In the genomic region with DNA sequence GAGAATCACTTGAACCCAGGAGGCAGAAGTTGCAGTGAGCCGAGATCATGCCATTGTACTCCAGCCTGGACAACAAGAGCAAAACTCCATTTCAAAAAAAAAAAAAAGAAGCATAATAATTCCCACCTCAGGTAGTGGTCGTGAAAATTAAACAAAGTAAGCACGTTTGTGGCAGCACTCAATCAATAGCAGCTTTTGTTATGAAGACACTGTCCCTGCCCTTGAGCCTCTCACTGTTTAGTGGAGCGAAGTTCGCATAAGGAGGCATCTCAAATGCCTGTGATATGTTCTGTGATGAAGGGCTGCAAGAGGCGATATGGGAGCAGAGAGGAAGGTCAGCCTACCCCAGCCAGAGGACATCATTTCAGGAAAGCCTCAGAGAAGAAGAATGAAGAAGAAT, we compare ENCODE assay signal across 22 cellular contexts.
"Had no signal": no experiment of that assay in that cellular context is flagged by ENCODE, and none has a peak within 500 bp of the region (broad histone marks: within the 10 kb centered on the region; RNA-seq: fewer than 3 reads in every experiment).

No MANE protein-coding gene starts in this region.

- H3K27ac Mint-ChIP-seq: T-cell had no signal

- H3K9ac ChIP-seq: SK-N-SH had no signal

- H3K27me3 ChIP-seq: MG63 had no signal

- H3K36me3 Mint-ChIP-seq: T-cell had no signal

- H3K27ac ChIP-seq: HL-60, RWPE1 had no signal

- H3K9me3 ChIP-seq: MG63, SK-N-SH had no signal

- DNase-seq: KBM-7, MG63, NCI-H1092, NCI-H1105 treated with DMSO at 0.1 percent for 48 hours, NCI-H1417 treated with DMSO at 0.1 percent for 48 hours, NCI-H146, NCI-H1694 treated with DMSO at 0.1 percent for 48 hours, NCI-H1930, NCI-H2081, NCI-H2107, NCI-H2227 treated with DMSO at 0.1 percent for 48 hours, NCI-H524, NCI-H526 treated with DMSO at 0.1 percent for 48 hours, NCI-H774, PC-3, SHP77, SK-N-SH, SW 1271, T-cell had no signal

- H3K4me3 Mint-ChIP-seq: T-cell had no signal

- H3K4me2 ChIP-seq: SK-N-SH had no signal

- H3K4me1 Mint-ChIP-seq: T-cell had no signal

- H3K9me2 ChIP-seq: SK-N-SH had no signal

- H3K36me3 ChIP-seq: MG63 had no signal

- H3K4me3 ChIP-seq: MG63 had no signal

- ATAC-seq: Panc1, PC-3, T-cell had no signal
